28 cellular contexts compared by ENCODE assay signal in genomic region chr6:56497691-56498090, GRCh38.
"Had no signal": no experiment of that assay in that cellular context is flagged by ENCODE, and none has a peak within 500 bp of the region (broad histone marks: within the 10 kb centered on the region; RNA-seq: fewer than 3 reads in every experiment).

No MANE protein-coding gene starts in this region.

- H3K4me2 ChIP-seq: KMS-11, SK-N-SH had no signal

- H3K4me3 ChIP-seq: cardiac muscle cell, Peyer's patch, SJCRH30 had no signal

- H3K9ac ChIP-seq: KMS-11, SK-N-SH had no signal

- H3K4me1 Mint-ChIP-seq: activated CD4-positive, alpha-beta T cell treated with anti-CD3 and anti-CD28 coated beads for 36 hours; activated naive CD4-positive, alpha-beta T cell treated with anti-CD3 and anti-CD28 coated beads, Interleukin-2, amount 10 ng/mL, durations not matched to agents 7 days and 5 days; activated naive CD8-positive, alpha-beta T cell treated with anti-CD3 and anti-CD28 coated beads for 36 hours had no signal

- H3K9me3 ChIP-seq: Peyer's patch, SJCRH30, SK-N-SH had no signal

- H3K27me3 ChIP-seq: brain microvascular endothelial cell, cardiac muscle cell, Peyer's patch, SJCRH30 had no signal

- H3K4me3 Mint-ChIP-seq: activated CD4-positive, alpha-beta T cell treated with anti-CD3 and anti-CD28 coated beads for 36 hours; activated CD8-positive, alpha-beta T cell treated with anti-CD3 and anti-CD28 coated beads for 36 hours; activated naive CD4-positive, alpha-beta T cell treated with anti-CD3 and anti-CD28 coated beads, Interleukin-2, amount 10 ng/mL, durations not matched to agents 7 days and 5 days; activated naive CD8-positive, alpha-beta T cell treated with anti-CD3 and anti-CD28 coated beads for 36 hours; activated T-cell treated with anti-CD3 and anti-CD28 coated beads, Interleukin-2, amount 50 U/mL, for 72 hours had no signal

- ATAC-seq: activated CD4-positive, alpha-beta T cell treated with anti-CD3 and anti-CD28 coated beads for 36 hours; activated CD8-positive, alpha-beta T cell treated with anti-CD3 and anti-CD28 coated beads for 36 hours; activated T-cell treated with anti-CD3 and anti-CD28 coated beads, Interleukin-2, amount 50 U/mL, for 72 hours had no signal

- H3K27me3 Mint-ChIP-seq: activated CD4-positive, alpha-beta T cell treated with anti-CD3 and anti-CD28 coated beads for 36 hours; activated CD8-positive, alpha-beta T cell treated with anti-CD3 and anti-CD28 coated beads for 36 hours; activated naive CD4-positive, alpha-beta T cell treated with anti-CD3 and anti-CD28 coated beads, Interleukin-2, amount 10 ng/mL, durations not matched to agents 7 days and 5 days; activated naive CD8-positive, alpha-beta T cell treated with anti-CD3 and anti-CD28 coated beads for 36 hours had no signal

- H3K27ac Mint-ChIP-seq: activated CD4-positive, alpha-beta T cell treated with anti-CD3 and anti-CD28 coated beads for 36 hours; activated CD8-positive, alpha-beta T cell treated with anti-CD3 and anti-CD28 coated beads for 36 hours; activated naive CD4-positive, alpha-beta T cell treated with anti-CD3 and anti-CD28 coated beads, Interleukin-2, amount 10 ng/mL, durations not matched to agents 7 days and 5 days; activated naive CD8-positive, alpha-beta T cell treated with anti-CD3 and anti-CD28 coated beads for 36 hours; activated T-cell treated with anti-CD3 and anti-CD28 coated beads, Interleukin-2, amount 50 U/mL, for 72 hours; activated T-helper 2 cell treated with anti-CD3 and anti-CD28 coated beads, Interferon-gamma antibody, Interleukin-2, Interleukin-4, amounts not matched to agents 10 μg/mL and 5 μg/mL and 100 μg/mL, durations not matched to agents 14 hours and 24 hours and 36 hours had no signal

- DNase-seq: activated CD4-positive, alpha-beta T cell treated with anti-CD3 and anti-CD28 coated beads for 36 hours; activated CD4-positive, alpha-beta T cell treated with anti-CD3 and anti-CD28 coated beads, Interleukin-2, amount 50 U/mL, for 1 hour; activated CD8-positive, alpha-beta memory T cell treated with anti-CD3 and anti-CD28 coated beads, Interleukin-2, amount 50 U/mL, for 4 hours; activated CD8-positive, alpha-beta T cell treated with anti-CD3 and anti-CD28 coated beads for 36 hours; activated gamma-delta T cell treated with Interleukin-2 at 50 U/mL for 16 hours; activated naive CD4-positive, alpha-beta T cell treated with anti-CD3 and anti-CD28 coated beads, Interleukin-2, amount 10 ng/mL, durations not matched to agents 7 days and 5 days; activated naive CD8-positive, alpha-beta T cell treated with anti-CD3 and anti-CD28 coated beads for 36 hours; activated T-cell treated with anti-CD3 and anti-CD28 coated beads, Interleukin-2, amount 50 U/mL, for 72 hours; brain microvascular endothelial cell; NCI-H1092; NCI-H1436; NCI-H1694 treated with DMSO at 0.1 percent for 48 hours; NCI-H2029 treated with DMSO at 0.1 percent for 48 hours; NCI-H345; NCI-H510A; NCI-H69; NK-92 treated with Interleukin-12 subunit alpha and Interleukin-12 subunit beta, amount 100 ng/mL, for 24 hours; OCI-M1; Peyer's patch; Right ventricle myocardium superior; SJCRH30; SK-N-SH; T-helper 1 cell had no signal

- H3K4me1 ChIP-seq: Peyer's patch, SJCRH30 had no signal

- H3K27ac ChIP-seq: brain microvascular endothelial cell, cardiac muscle cell, KMS-11, Peyer's patch, RWPE1, SJCRH30, VCaP had no signal

- H3K36me3 Mint-ChIP-seq: activated naive CD4-positive, alpha-beta T cell treated with anti-CD3 and anti-CD28 coated beads, Interleukin-2, amount 10 ng/mL, durations not matched to agents 7 days and 5 days; activated naive CD8-positive, alpha-beta T cell treated with anti-CD3 and anti-CD28 coated beads for 36 hours had no signal

- H3K9me3 Mint-ChIP-seq: activated CD8-positive, alpha-beta T cell treated with anti-CD3 and anti-CD28 coated beads for 36 hours; activated naive CD4-positive, alpha-beta T cell treated with anti-CD3 and anti-CD28 coated beads, Interleukin-2, amount 10 ng/mL, durations not matched to agents 7 days and 5 days; activated naive CD8-positive, alpha-beta T cell treated with anti-CD3 and anti-CD28 coated beads for 36 hours; activated T-cell treated with anti-CD3 and anti-CD28 coated beads, Interleukin-2, amount 50 U/mL, for 72 hours; activated T-helper 2 cell treated with anti-CD3 and anti-CD28 coated beads, Interferon-gamma antibody, Interleukin-2, Interleukin-4, amounts not matched to agents 10 μg/mL and 5 μg/mL and 100 μg/mL, durations not matched to agents 14 hours and 24 hours and 36 hours had no signal
